ENCODE assay signal across 22 cellular contexts in genomic region chr11:134532176-134532920, GRCh38.
DNase-seq lines count a peak whose midpoint lies in the region; ATAC-seq and TF ChIP-seq lines count a peak whose summit lies in the region.
"Had no signal": no experiment of that assay in that cellular context is flagged by ENCODE, and none has a peak within 500 bp of the region (broad histone marks: within the 10 kb centered on the region; RNA-seq: fewer than 3 reads in every experiment).

No MANE protein-coding gene starts in this region.

- WGBS in stomach, 5 donors: 80 to 89% (median 86%) methylated on average over 13 to 23 of the region's 23 CpGs

- no peak overlapping the region for H3K27ac ChIP-seq in lower lobe of right lung
- H3K27ac ChIP-seq in stomach: no peak overlapping the region
- H3K27ac ChIP-seq: breast epithelium, colonic mucosa, gastrocnemius medialis, psoas muscle, skin epidermis had no signal

- ATAC-seq in lower lobe of right lung (no peak), HG03159 (IDR thresholded peaks at IDR 0.05; ENCODE audit: unreplicated experiment) (no peak)
- ATAC-seq: gastrocnemius medialis, psoas muscle had no signal

- H3K4me1 ChIP-seq in lower lobe of right lung: no peaks in the 10 kb centered on the region
- no peaks in the 10 kb centered on the region for H3K4me1 ChIP-seq in stomach
- H3K4me1 ChIP-seq: breast epithelium, colonic mucosa, gastrocnemius medialis, psoas muscle had no signal

- H3K4me3 ChIP-seq in lower lobe of right lung (no peak overlapping the region), stomach (no peak overlapping the region)
- H3K4me3 ChIP-seq: breast epithelium, colonic mucosa, gastrocnemius medialis, lung, psoas muscle, skin epidermis had no signal

- H3K27me3 ChIP-seq in lower lobe of right lung (ENCODE audit: low read depth) (peaks cover 4% of the 10 kb centered on the region), stomach (peaks cover 0 to 66% (median 0%) of the 10 kb centered on the region in 3 donors)
- H3K27me3 ChIP-seq: colonic mucosa had no signal

- H3K9me3 ChIP-seq in lower lobe of right lung: no peaks in the 10 kb centered on the region
- no peaks in the 10 kb centered on the region for H3K9me3 ChIP-seq in stomach
- H3K9me3 ChIP-seq: breast epithelium, colonic mucosa, gastrocnemius medialis, psoas muscle, SK-N-SH had no signal

- TF ChIP-seq POLR2A in stomach (IDR thresholded peaks at IDR 0.05): no peak

- no peak for TF ChIP-seq EP300 in stomach (IDR thresholded peaks at IDR 0.05)

- peak; percentile 37 for DNase-seq in activated effector memory CD4-positive, alpha-beta T cell treated with anti-CD3 and anti-CD28 coated beads, Interleukin-2, amount 50 U/mL, for 16 hours
- no peak for DNase-seq in activated effector memory CD4-positive, alpha-beta T cell treated with Interleukin-2 at 50 U/mL for 16 hours
- DNase-seq in NCI-H82 treated with DMSO at 0.1 percent for 48 hours (lab: John Stamatoyannopoulos, UW; ENCODE audit: unreplicated experiment) (peak; percentile 58), lower lobe of right lung (peak; percentile 21), stomach (peak; percentile 22), GM10266 (ENCODE audit: extremely low spot score) (no peak)
- DNase-seq in stimulated activated naive CD4-positive, alpha-beta T cell (lab: John Stamatoyannopoulos, UW): no peak
- DNase-seq: activated CD4-positive, alpha-beta T cell treated with anti-CD3 and anti-CD28 coated beads for 48 hours; amniotic stem cell; gastrocnemius medialis; hypothalamus; NCI-H1048; NCI-H187 treated with DMSO at 0.1 percent for 48 hours; NCI-H748 treated with DMSO at 0.1 percent for 48 hours; SK-N-SH; stimulated activated CD4-positive, alpha-beta T cell treated with anti-CD3 and anti-CD28 coated beads, Interleukin-1b, Interleukin-23, amount 100 ng/mL, for 48 hours had no signal

- no peaks in the 10 kb centered on the region for H3K36me3 ChIP-seq in lower lobe of right lung
- no peaks in the 10 kb centered on the region for H3K36me3 ChIP-seq in stomach
- H3K36me3 ChIP-seq: breast epithelium, colonic mucosa, gastrocnemius medialis had no signal

- intact Hi-C loops in lower lobe of right lung (cut with DNase I): no loop called here
- intact Hi-C loops in stomach (cut with DNase I; ENCODE audit: low total_unique reads): no loop called here

- TF ChIP-seq CTCF in lower lobe of right lung (IDR thresholded peaks at IDR 0.05) (no peak), stomach (IDR thresholded peaks at IDR 0.05) (no peak), GM10266 (IDR thresholded peaks at IDR 0.05; ENCODE audit: control insufficient read depth, insufficient read depth, low read depth, missing control alignments) (no peak)

Comparison
In these comparisons a context has a peak if more than half of its experiments do, and no peak if none do; other contexts are left out.
1. DNase-seq: peak in activated effector memory CD4-positive, alpha-beta T cell treated with anti-CD3 and anti-CD28 coated beads, Interleukin-2, amount 50 U/mL, for 16 hours (single experiment), NCI-H82 treated with DMSO at 0.1 percent for 48 hours (single experiment), lower lobe of right lung (single experiment) and stomach (single experiment); none in activated effector memory CD4-positive, alpha-beta T cell treated with Interleukin-2 at 50 U/mL for 16 hours (single experiment), GM10266 (single experiment) and stimulated activated naive CD4-positive, alpha-beta T cell (0 of 6).